In the genomic region with DNA sequence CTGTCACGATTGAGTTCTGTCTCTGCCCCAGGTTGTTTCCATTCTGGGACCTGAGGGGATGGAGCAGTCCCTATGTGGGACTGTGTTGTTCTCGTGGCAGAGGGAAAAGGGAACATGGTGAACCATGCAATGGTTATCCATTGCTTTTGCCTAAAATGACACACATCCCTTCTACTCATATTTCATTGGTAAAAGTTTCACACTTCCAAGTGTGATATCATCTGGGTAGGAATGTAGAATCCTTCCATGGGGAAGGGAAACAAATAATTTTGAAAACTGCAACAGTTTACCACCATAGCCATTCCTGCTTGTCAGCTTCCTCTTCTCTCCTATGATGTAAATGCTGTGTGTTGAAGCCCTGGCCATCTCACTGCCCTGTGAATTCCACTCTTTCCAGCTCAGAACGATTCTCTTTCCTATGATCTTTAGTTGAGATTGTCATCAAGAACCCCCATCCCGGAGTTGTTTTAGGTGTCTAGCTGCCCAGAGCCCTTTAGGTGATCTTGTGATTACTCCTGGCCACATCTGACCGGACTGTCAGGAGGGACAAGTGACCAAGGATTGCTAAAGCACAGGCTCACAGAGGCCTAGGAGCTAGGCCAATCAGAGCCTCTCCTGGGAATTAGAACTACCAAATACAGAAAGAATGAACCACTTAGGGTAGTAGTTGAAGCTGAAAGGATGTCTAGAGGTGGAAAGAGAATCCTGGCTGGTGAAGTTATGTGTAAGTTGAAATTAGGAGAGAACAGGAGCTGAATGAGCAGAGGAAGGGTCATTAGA, we compare ENCODE assay signal across 16 cellular contexts.
DNase-seq lines count a peak whose midpoint lies in the region; ATAC-seq and TF ChIP-seq lines count a peak whose summit lies in the region.
"Had no signal": no experiment of that assay in that cellular context is flagged by ENCODE, and none has a peak within 500 bp of the region (broad histone marks: within the 10 kb centered on the region; RNA-seq: fewer than 3 reads in every experiment).

No MANE protein-coding gene starts in this region.

- TF ChIP-seq CTCF in parathyroid adenoma (IDR thresholded peaks at IDR 0.05) (no peak), hepatocyte (IDR thresholded peaks at IDR 0.05; ENCODE audit: poor library complexity) (no peak)

- no peaks in the 10 kb centered on the region for H3K9me3 ChIP-seq in CD4-positive, CD25-positive, alpha-beta regulatory T cell (ENCODE audit: control insufficient read depth in 2 of 2, low read length in 2 of 2)
- no peaks in the 10 kb centered on the region for H3K9me3 ChIP-seq in parathyroid adenoma (ENCODE audit: control insufficient read depth, low read length)
- no peaks in the 10 kb centered on the region for H3K9me3 ChIP-seq in hepatocyte (ENCODE audit: low read depth)

- H3K4me2 ChIP-seq in parathyroid adenoma (ENCODE audit: low read length) = no peak overlapping the region
- H3K4me2 ChIP-seq in hepatocyte = no peak overlapping the region

- peak overlapping the region in 2 of 3 donors; percentile 48 to 73 for H3K27ac Mint-ChIP-seq in CD4-positive, CD25-positive, alpha-beta regulatory T cell
- H3K27ac Mint-ChIP-seq in dendritic cell treated with granulocyte-macrophage colony-stimulating factor and Interleukin-4, amounts not matched to agents 40 ng/mL and 50 ng/mL, for 4 days = peak overlapping the region; percentile 86

- peak overlapping the region; percentile 90 for H2AFZ ChIP-seq in parathyroid adenoma
- no peak overlapping the region for H2AFZ ChIP-seq in hepatocyte

- DNase-seq in CD4-positive, CD25-positive, alpha-beta regulatory T cell = no peak
- DNase-seq in HCEC 1CT = peak; percentile 45
- no peak for DNase-seq in hepatocyte (ENCODE audit: low spot score)
- DNase-seq in activated CD4-positive, alpha-beta T cell treated with anti-CD3 and anti-CD28 coated beads for 4 hours = no peak
- DNase-seq in HT-29 (ENCODE audit: low spot score) = no peak
- DNase-seq: hypothalamus; MM.1S; posterior cingulate gyrus; stimulated activated CD4-positive, alpha-beta T cell treated with anti-CD3 and anti-CD28 coated beads, Interleukin-2, amount 100 ng/mL, for 24 hours had no signal

- no peak overlapping the region for H3K4me3 Mint-ChIP-seq in CD4-positive, CD25-positive, alpha-beta regulatory T cell
- H3K4me3 Mint-ChIP-seq in dendritic cell treated with granulocyte-macrophage colony-stimulating factor and Interleukin-4, amounts not matched to agents 40 ng/mL and 50 ng/mL, for 4 days = no peak overlapping the region
- H3K4me3 Mint-ChIP-seq: memory B cell had no signal

- H3K4me3 ChIP-seq in CD4-positive, CD25-positive, alpha-beta regulatory T cell (ENCODE audit: low read depth, low read length) = no peak overlapping the region
- no peak overlapping the region for H3K4me3 ChIP-seq in parathyroid adenoma (ENCODE audit: low read depth, low read length)
- no peak overlapping the region for H3K4me3 ChIP-seq in hepatocyte
- H3K4me3 ChIP-seq: BLaER1 treated with 17β-estradiol and CSF1 and Interleukin-3, amounts not matched to agents 10 nM and 100 nM; HAP-1 had no signal

- H3K36me3 ChIP-seq in CD4-positive, CD25-positive, alpha-beta regulatory T cell (ENCODE audit: control insufficient read depth, insufficient read depth, low read length) = no peaks in the 10 kb centered on the region
- no peaks in the 10 kb centered on the region for H3K36me3 ChIP-seq in parathyroid adenoma (ENCODE audit: control insufficient read depth, insufficient read depth, low read length)
- no peaks in the 10 kb centered on the region for H3K36me3 ChIP-seq in hepatocyte (replicated peaks; ENCODE audit: insufficient read depth, low read depth)
- H3K36me3 ChIP-seq: BLaER1 treated with 17β-estradiol and CSF1 and Interleukin-3, amounts not matched to agents 10 nM and 100 nM; HAP-1 had no signal

- H3K9ac ChIP-seq in parathyroid adenoma = no peak overlapping the region
- H3K9ac ChIP-seq: BLaER1 treated with 17β-estradiol and CSF1 and Interleukin-3, amounts not matched to agents 10 nM and 100 nM had no signal

- no peaks in the 10 kb centered on the region for H3K9me2 ChIP-seq in hepatocyte (replicated peaks; ENCODE audit: insufficient read depth)

- no peaks in the 10 kb centered on the region for H3K27me3 Mint-ChIP-seq in CD4-positive, CD25-positive, alpha-beta regulatory T cell
- no peaks in the 10 kb centered on the region for H3K27me3 Mint-ChIP-seq in dendritic cell treated with granulocyte-macrophage colony-stimulating factor and Interleukin-4, amounts not matched to agents 40 ng/mL and 50 ng/mL, for 4 days
- H3K27me3 Mint-ChIP-seq: memory B cell had no signal

- WGBS in hepatocyte (ENCODE audit: low lambda C conversion rate, missing lambda C conversion rate) = 87% methylated on average over 5 of the region's 5 CpGs

- ATAC-seq in CD4-positive, CD25-positive, alpha-beta regulatory T cell (ENCODE audit: low read depth in 2 of 2) = no peak
- ATAC-seq in GM21529 (IDR thresholded peaks at IDR 0.05; ENCODE audit: unreplicated experiment) = no peak
- ATAC-seq: activated CD4-positive, CD25-positive, alpha-beta regulatory T cell treated with anti-CD3 and anti-CD28 coated beads, Interleukin-2, amount 50 U/mL, for 24 hours had no signal

- H3K79me2 ChIP-seq in parathyroid adenoma (no peaks in the 10 kb centered on the region), hepatocyte (no peaks in the 10 kb centered on the region)

- no peak overlapping the region for H3K27ac ChIP-seq in CD4-positive, CD25-positive, alpha-beta regulatory T cell (ENCODE audit: insufficient read depth, low read length, poor library complexity, severe bottlenecking)
- H3K27ac ChIP-seq in parathyroid adenoma = peak overlapping the region; percentile 70
- no peak overlapping the region for H3K27ac ChIP-seq in hepatocyte

- H3K4me1 Mint-ChIP-seq in CD4-positive, CD25-positive, alpha-beta regulatory T cell = peaks cover 0 to 26% (median 8%) of the 10 kb centered on the region in 4 donors
- peaks cover 74% of the 10 kb centered on the region for H3K4me1 Mint-ChIP-seq in dendritic cell treated with granulocyte-macrophage colony-stimulating factor and Interleukin-4, amounts not matched to agents 40 ng/mL and 50 ng/mL, for 4 days (ENCODE audit: low read depth)

- peaks cover 0 to 2% (median 0%) of the 10 kb centered on the region in 7 donors for H3K9me3 Mint-ChIP-seq in CD4-positive, CD25-positive, alpha-beta regulatory T cell
- H3K9me3 Mint-ChIP-seq in dendritic cell treated with granulocyte-macrophage colony-stimulating factor and Interleukin-4, amounts not matched to agents 40 ng/mL and 50 ng/mL, for 4 days = peaks cover 7% of the 10 kb centered on the region
- H3K9me3 Mint-ChIP-seq: memory B cell had no signal

- H3K36me3 Mint-ChIP-seq in CD4-positive, CD25-positive, alpha-beta regulatory T cell = peaks cover 28% of the 10 kb centered on the region
- H3K36me3 Mint-ChIP-seq in dendritic cell treated with granulocyte-macrophage colony-stimulating factor and Interleukin-4, amounts not matched to agents 40 ng/mL and 50 ng/mL, for 4 days (ENCODE audit: low read depth) = peaks cover 10% of the 10 kb centered on the region

- intact Hi-C loops in dendritic cell treated with granulocyte-macrophage colony-stimulating factor and Interleukin-4, amounts not matched to agents 40 ng/mL and 50 ng/mL, for 4 days (cut with micrococcal nuclease) = no loop called here

- no peaks in the 10 kb centered on the region for H4K20me1 ChIP-seq in hepatocyte (ENCODE audit: insufficient read depth, poor library complexity, severe bottlenecking)
- H4K20me1 ChIP-seq: BLaER1 treated with 17β-estradiol and CSF1 and Interleukin-3, amounts not matched to agents 10 nM and 100 nM had no signal

- no peaks in the 10 kb centered on the region for H3K27me3 ChIP-seq in CD4-positive, CD25-positive, alpha-beta regulatory T cell (ENCODE audit: control insufficient read depth, insufficient read depth, low read length)
- H3K27me3 ChIP-seq in parathyroid adenoma (ENCODE audit: control insufficient read depth, insufficient read depth, low read length) = no peaks in the 10 kb centered on the region
- no peaks in the 10 kb centered on the region for H3K27me3 ChIP-seq in hepatocyte
- H3K27me3 ChIP-seq: BLaER1 treated with 17β-estradiol and CSF1 and Interleukin-3, amounts not matched to agents 10 nM and 100 nM had no signal

- H3K4me1 ChIP-seq in CD4-positive, CD25-positive, alpha-beta regulatory T cell (ENCODE audit: control insufficient read depth, insufficient read depth, low read length, poor library complexity, severe bottlenecking) = no peaks in the 10 kb centered on the region
- H3K4me1 ChIP-seq in parathyroid adenoma = peaks cover 11% of the 10 kb centered on the region
- H3K4me1 ChIP-seq in hepatocyte (ENCODE audit: insufficient read depth) = no peaks in the 10 kb centered on the region
